20 cellular contexts compared by ENCODE assay signal in genomic region chr10:59064759-59065498, GRCh38.
"Had no signal": no experiment of that assay in that cellular context is flagged by ENCODE, and none has a peak within 500 bp of the region (broad histone marks: within the 10 kb centered on the region; RNA-seq: fewer than 3 reads in every experiment).

No MANE protein-coding gene starts in this region.

- ATAC-seq: activated CD8-positive, alpha-beta T cell treated with anti-CD3 and anti-CD28 coated beads for 36 hours; activated T-cell treated with anti-CD3 and anti-CD28 coated beads, Interleukin-2, amount 50 U/mL, for 72 hours; gastrocnemius medialis; heart right ventricle; mucosa of descending colon; naive thymus-derived CD4-positive, alpha-beta T cell; right cardiac atrium; T-helper 17 cell had no signal

- H3K36me3 ChIP-seq: breast epithelium, gastrocnemius medialis, heart right ventricle had no signal

- DNase-seq: activated CD4-positive, alpha-beta T cell treated with anti-CD3 and anti-CD28 coated beads for 4 hours; activated CD8-positive, alpha-beta memory T cell treated with anti-CD3 and anti-CD28 coated beads, Interleukin-2, amount 50 U/mL, for 48 hours; activated CD8-positive, alpha-beta T cell treated with anti-CD3 and anti-CD28 coated beads for 36 hours; activated gamma-delta T cell treated with Interleukin-2 at 50 U/mL for 16 hours; activated naive CD8-positive, alpha-beta T cell treated with anti-CD3 and anti-CD28 coated beads for 36 hours; activated T-cell treated with anti-CD3 and anti-CD28 coated beads, Interleukin-2, amount 50 U/mL, for 72 hours; dermis blood vessel endothelial cell; erythroblast; gastrocnemius medialis; heart right ventricle; mucosa of descending colon; naive thymus-derived CD4-positive, alpha-beta T cell; right cardiac atrium; stimulated activated CD4-positive, alpha-beta T cell treated with anti-CD3 and anti-CD28 coated beads, Interleukin-4, amount 100 ng/mL, for 4 hours; stimulated activated CD8-positive, alpha-beta memory T cell treated with anti-CD3 and anti-CD28 coated beads, Interleukin-4, amount 100 ng/mL, for 48 hours; stimulated activated naive CD4-positive, alpha-beta T cell treated with Interleukin-2 at 50 U/mL for 16 hours; T-helper 17 cell; testis had no signal

- H3K9me3 ChIP-seq: breast epithelium, gastrocnemius medialis, heart right ventricle, mucosa of descending colon, testis had no signal

- H3K27me3 Mint-ChIP-seq: memory B cell, T-helper 17 cell had no signal

- H3K36me3 Mint-ChIP-seq: activated naive CD8-positive, alpha-beta T cell treated with anti-CD3 and anti-CD28 coated beads for 36 hours; memory B cell had no signal

- H3K27ac Mint-ChIP-seq: activated CD8-positive, alpha-beta T cell treated with anti-CD3 and anti-CD28 coated beads for 36 hours; activated naive CD8-positive, alpha-beta T cell treated with anti-CD3 and anti-CD28 coated beads for 36 hours; activated T-cell treated with anti-CD3 and anti-CD28 coated beads, Interleukin-2, amount 50 U/mL, for 72 hours; memory B cell; T-helper 17 cell had no signal

- H3K27ac ChIP-seq: breast epithelium, gastrocnemius medialis, heart right ventricle, testis had no signal

- H3K4me1 ChIP-seq: breast epithelium, heart right ventricle, testis had no signal

- H3K27me3 ChIP-seq: breast epithelium, gastrocnemius medialis, heart right ventricle, testis had no signal

- H3K4me1 Mint-ChIP-seq: activated naive CD8-positive, alpha-beta T cell treated with anti-CD3 and anti-CD28 coated beads for 36 hours; memory B cell; naive thymus-derived CD4-positive, alpha-beta T cell; T-helper 17 cell had no signal

- H3K4me3 Mint-ChIP-seq: activated CD8-positive, alpha-beta T cell treated with anti-CD3 and anti-CD28 coated beads for 36 hours; activated naive CD8-positive, alpha-beta T cell treated with anti-CD3 and anti-CD28 coated beads for 36 hours; activated T-cell treated with anti-CD3 and anti-CD28 coated beads, Interleukin-2, amount 50 U/mL, for 72 hours; memory B cell; naive thymus-derived CD4-positive, alpha-beta T cell; T-helper 17 cell had no signal

- H3K4me3 ChIP-seq: breast epithelium, gastrocnemius medialis, heart right ventricle, mucosa of descending colon, testis had no signal
